ENCODE assay signal across 9 cellular contexts in genomic region chr2:43193996-43194869, GRCh38. TPM values are rescaled to one million over a fixed set of nuclear protein-coding genes. Genes with fewer than 3 reads are reported as not detected.
DNase-seq lines count a peak whose midpoint lies in the region; ATAC-seq, FAIRE-seq and TF ChIP-seq lines count a peak whose summit lies in the region.
"Had no signal": no experiment of that assay in that cellular context is flagged by ENCODE, and none has a peak within 500 bp of the region (broad histone marks: within the 10 kb centered on the region; RNA-seq: fewer than 3 reads in every experiment).

No MANE protein-coding gene starts in this region.

- no peaks in the 10 kb centered on the region for H3K36me3 Mint-ChIP-seq in activated T-helper 2 cell treated with anti-CD3 and anti-CD28 coated beads, Interferon-gamma antibody, Interleukin-2, Interleukin-4, amounts not matched to agents 10 μg/mL and 5 μg/mL and 100 μg/mL, durations not matched to agents 14 hours and 24 hours and 36 hours (ENCODE audit: low read depth)
- no peaks in the 10 kb centered on the region for H3K36me3 Mint-ChIP-seq in endothelial cell (ENCODE audit: low read depth, unreplicated experiment)

- peak overlapping the region; percentile 86 for H3K27ac Mint-ChIP-seq in activated T-helper 2 cell treated with anti-CD3 and anti-CD28 coated beads, Interferon-gamma antibody, Interleukin-2, Interleukin-4, amounts not matched to agents 10 μg/mL and 5 μg/mL and 100 μg/mL, durations not matched to agents 14 hours and 24 hours and 36 hours
- no peak overlapping the region for H3K27ac Mint-ChIP-seq in endothelial cell (ENCODE audit: unreplicated experiment)

- intact Hi-C loops in activated T-helper 2 cell treated with anti-CD3 and anti-CD28 coated beads, Interferon-gamma antibody, Interleukin-2, Interleukin-4, amounts not matched to agents 10 μg/mL and 5 μg/mL and 100 μg/mL, durations not matched to agents 14 hours and 24 hours and 36 hours (cut with micrococcal nuclease): loop anchor here (2.0 kb wide), 1 partner anchor 25 kb away; no protein-coding TSS in a partner anchor
- intact Hi-C loops in pancreas (cut with DNase I): no loop called here
- intact Hi-C loops in head of caudate nucleus (cut with DNase I): no loop called here
- intact Hi-C loops in thyroid gland (cut with DNase I): no loop called here

- peaks cover 41% of the 10 kb centered on the region for H3K4me1 Mint-ChIP-seq in activated T-helper 2 cell treated with anti-CD3 and anti-CD28 coated beads, Interferon-gamma antibody, Interleukin-2, Interleukin-4, amounts not matched to agents 10 μg/mL and 5 μg/mL and 100 μg/mL, durations not matched to agents 14 hours and 24 hours and 36 hours (ENCODE audit: low read depth)
- peaks cover 7% of the 10 kb centered on the region for H3K4me1 Mint-ChIP-seq in endothelial cell (ENCODE audit: unreplicated experiment)

- no peaks in the 10 kb centered on the region for H3K27me3 Mint-ChIP-seq in activated T-helper 2 cell treated with anti-CD3 and anti-CD28 coated beads, Interferon-gamma antibody, Interleukin-2, Interleukin-4, amounts not matched to agents 10 μg/mL and 5 μg/mL and 100 μg/mL, durations not matched to agents 14 hours and 24 hours and 36 hours (ENCODE audit: low read depth)
- peaks cover 3% of the 10 kb centered on the region for H3K27me3 Mint-ChIP-seq in endothelial cell (ENCODE audit: unreplicated experiment)

- no peaks in the 10 kb centered on the region for H3K9me3 Mint-ChIP-seq in activated T-helper 2 cell treated with anti-CD3 and anti-CD28 coated beads, Interferon-gamma antibody, Interleukin-2, Interleukin-4, amounts not matched to agents 10 μg/mL and 5 μg/mL and 100 μg/mL, durations not matched to agents 14 hours and 24 hours and 36 hours
- no peaks in the 10 kb centered on the region for H3K9me3 Mint-ChIP-seq in endothelial cell (ENCODE audit: unreplicated experiment)

- DNase-seq in activated T-helper 2 cell treated with anti-CD3 and anti-CD28 coated beads, Interferon-gamma antibody, Interleukin-2, Interleukin-4, amounts not matched to agents 10 μg/mL and 5 μg/mL and 100 μg/mL, durations not matched to agents 14 hours and 24 hours and 36 hours (ENCODE audit: low spot score): no peak
- DNase-seq in pancreas: peak; percentile 71 to 88 (median 85)
- DNase-seq in head of caudate nucleus: no peak
- no peak for DNase-seq in endothelial cell (ENCODE audit: low spot score)
- DNase-seq in thyroid gland: no peak
- DNase-seq in DMS79 (lab: John Stamatoyannopoulos, UW): no peak

- no peak for TF ChIP-seq POLR2A in thyroid gland (IDR thresholded peaks at IDR 0.05)

- H3K27ac ChIP-seq in pancreas (peak overlapping the region; percentile 78 to 97 (median 90)), thyroid gland (no peak overlapping the region)

- peak overlapping the region; percentile 58 for H3K4me3 Mint-ChIP-seq in activated T-helper 2 cell treated with anti-CD3 and anti-CD28 coated beads, Interferon-gamma antibody, Interleukin-2, Interleukin-4, amounts not matched to agents 10 μg/mL and 5 μg/mL and 100 μg/mL, durations not matched to agents 14 hours and 24 hours and 36 hours (ENCODE audit: low read depth)
- H3K4me3 Mint-ChIP-seq in endothelial cell (ENCODE audit: unreplicated experiment): no peak overlapping the region

- peak overlapping the region in 2 of 4 donors; percentile 4 to 13 for H3K4me3 ChIP-seq in pancreas
- no peak overlapping the region for H3K4me3 ChIP-seq in thyroid gland (replicated peaks in 1 of 3)

- H3K27me3 ChIP-seq in pancreas: no peaks in the 10 kb centered on the region
- no peaks in the 10 kb centered on the region for H3K27me3 ChIP-seq in thyroid gland

- ATAC-seq in GM19043 (IDR thresholded peaks at IDR 0.05; ENCODE audit: low read depth, unreplicated experiment): peak; percentile 47
- peak; percentile 65 for ATAC-seq in HG02943 (IDR thresholded peaks at IDR 0.05; ENCODE audit: low read depth, unreplicated experiment)
- ATAC-seq in pancreas: peak; percentile 88 to 95 (median 92)

- no peak for TF ChIP-seq CTCF in pancreas (IDR thresholded peaks at IDR 0.05)
- no peak for TF ChIP-seq CTCF in endothelial cell (IDR thresholded peaks at IDR 0.05; ENCODE audit: unreplicated experiment)
- TF ChIP-seq CTCF in thyroid gland (IDR thresholded peaks at IDR 0.05): no peak

- no peak for FAIRE-seq in pancreas (lab: Jason Lieb, UNC)
- FAIRE-seq: islet of Langerhans had no signal

- H3K36me3 ChIP-seq in pancreas (no peaks in the 10 kb centered on the region), thyroid gland (no peaks in the 10 kb centered on the region)

- WGBS in pancreas, 2 donors: 11 to 16% methylated on average over 15 of the region's 15 CpGs
- 79 to 84% methylated on average over 13 to 15 of the region's 15 CpGs for WGBS in thyroid gland, 2 donors

- H3K4me1 ChIP-seq in pancreas: peaks cover 27 to 33% (median 28%) of the 10 kb centered on the region in 3 donors
- no peaks in the 10 kb centered on the region for H3K4me1 ChIP-seq in thyroid gland

- H3K9me3 ChIP-seq in pancreas (no peaks in the 10 kb centered on the region), thyroid gland (no peaks in the 10 kb centered on the region)

RNA-seq across cellular contexts. Expression of gene ZFP36L2, which starts 32.2 kb away (rescaled TPM):
- total RNA-seq in activated T-helper 2 cell treated with anti-CD3 and anti-CD28 coated beads, Interferon-gamma antibody, Interleukin-2, Interleukin-4, amounts not matched to agents 10 μg/mL and 5 μg/mL and 100 μg/mL, durations not matched to agents 14 hours and 24 hours and 36 hours: 114 TPM in 2 replicates
- 100 to 1,000 TPM in 1 of 6 donors, 10 to 100 TPM in 5; 36.8 to 117 (median 64.8) TPM for total RNA-seq in pancreas
- polyA plus RNA-seq in pancreas: 10 to 100 TPM; 44.4 to 52.6 TPM
- 72.1 TPM for total RNA-seq in endothelial cell (ENCODE audit: unreplicated experiment)
- total RNA-seq in thyroid gland: 100 to 1,000 TPM; 146 to 287 (median 172) TPM

Comparison
In these comparisons a context has a peak if more than half of its experiments do, and no peak if none do; other contexts are left out.
1. DNase-seq: peak in pancreas (6 of 6); none in activated T-helper 2 cell treated with anti-CD3 and anti-CD28 coated beads, Interferon-gamma antibody, Interleukin-2, Interleukin-4, amounts not matched to agents 10 μg/mL and 5 μg/mL and 100 μg/mL, durations not matched to agents 14 hours and 24 hours and 36 hours (single experiment), head of caudate nucleus (0 of 42), endothelial cell (single experiment), thyroid gland (0 of 2) and DMS79 (single experiment).
2. H3K27ac ChIP-seq: peak in pancreas (4 of 4); none in thyroid gland (0 of 3).
3. Peak in every context shown above with its lines, with median percentiles within 50 percentile points of each other: ATAC-seq.